Comparison of ENCODE assay signal across 10 cellular contexts in the genomic region with DNA sequence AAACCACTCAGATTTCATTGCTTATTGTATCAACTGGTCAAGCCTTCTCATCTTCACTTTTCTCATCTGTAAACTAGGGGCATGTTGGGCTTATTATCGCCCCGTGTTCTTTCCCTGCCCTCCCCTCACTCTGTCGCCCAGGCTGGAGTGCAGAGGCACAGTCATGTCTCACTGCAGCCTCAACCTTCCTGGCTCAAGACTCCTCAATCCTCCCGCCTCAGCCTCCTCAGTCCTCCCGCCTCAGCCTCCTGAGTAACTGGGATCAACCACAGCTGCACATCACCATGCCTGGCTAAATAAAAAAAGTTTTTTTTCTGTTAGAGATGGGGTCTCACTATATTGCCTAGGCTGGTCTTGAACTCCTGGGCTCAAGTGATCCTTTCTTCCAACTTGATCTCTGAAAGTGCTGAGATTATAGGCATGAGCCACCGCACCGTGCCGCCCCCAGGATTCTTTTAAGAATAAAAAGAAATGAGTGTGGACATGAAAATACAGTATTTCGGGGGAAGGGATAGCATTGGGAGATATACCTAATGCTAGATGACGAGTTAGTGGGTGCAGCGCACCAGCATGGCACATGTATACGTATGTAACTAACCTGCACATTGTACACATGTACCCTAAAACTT. TPM values are rescaled to one million over a fixed set of nuclear protein-coding genes. Genes with fewer than 3 reads are reported as not detected.
DNase-seq lines count a peak whose midpoint lies in the region; ATAC-seq, FAIRE-seq and TF ChIP-seq lines count a peak whose summit lies in the region.
"Had no signal": no experiment of that assay in that cellular context is flagged by ENCODE, and none has a peak within 500 bp of the region (broad histone marks: within the 10 kb centered on the region; RNA-seq: fewer than 3 reads in every experiment).

No MANE protein-coding gene starts in this region.

- no peak for TF ChIP-seq CTCF in D721Med (IDR thresholded peaks at IDR 0.05; ENCODE audit: insufficient read depth, missing control alignments)

- DNase-seq in T-helper 2 cell treated with Interferon-gamma antibody and Interleukin-4, amounts not matched to agents 5 μg/mL and 100 μg/mL, for 36 hours (ENCODE audit: low spot score) = no peak
- DNase-seq in T-helper 2 cell = no peak
- no peak for DNase-seq in activated CD8-positive, alpha-beta T cell treated with anti-CD3 and anti-CD28 coated beads, Interleukin-2, amount 10 ng/mL, durations not matched to agents 7 days and 5 days
- DNase-seq in stimulated activated naive B cell treated with anti-CD40 and anti-IgM and Interleukin-4, amounts not matched to agents 10 μg/mL and 1 μg/mL and 100 μg/mL, for 72 hours = no peak
- no peak for DNase-seq in Kasumi-1 (lab: John Stamatoyannopoulos, UW)
- no peak for DNase-seq in nucleus accumbens (lab: John Stamatoyannopoulos, UW)
- DNase-seq in D721Med (ENCODE audit: insufficient read length, low spot score) = no peak
- DNase-seq: NCI-H1436 treated with DMSO at 0.1 percent for 48 hours had no signal

- no peaks in the 10 kb centered on the region for H3K27me3 Mint-ChIP-seq in T-helper 2 cell treated with Interferon-gamma antibody and Interleukin-4, amounts not matched to agents 5 μg/mL and 100 μg/mL, for 36 hours (ENCODE audit: low read depth)
- H3K27me3 Mint-ChIP-seq in activated CD8-positive, alpha-beta T cell treated with anti-CD3 and anti-CD28 coated beads, Interleukin-2, amount 10 ng/mL, durations not matched to agents 7 days and 5 days (ENCODE audit: low read depth) = no peaks in the 10 kb centered on the region
- H3K27me3 Mint-ChIP-seq in stimulated activated naive B cell treated with anti-CD40 and anti-IgM and Interleukin-4, amounts not matched to agents 10 μg/mL and 1 μg/mL and 100 μg/mL, for 72 hours = no peaks in the 10 kb centered on the region

- no peak for FAIRE-seq in D721Med (lab: Jason Lieb, UNC)
- FAIRE-seq: A204.1 had no signal

- CTCF ChIA-PET in activated CD8-positive, alpha-beta T cell treated with anti-CD3 and anti-CD28 coated beads, Interleukin-2, amount 10 ng/mL, durations not matched to agents 7 days and 5 days (lab: Charles Lee) = interaction anchor here (3.0 kb wide), 1 partner anchor 28 kb away, joined by 9 read pairs; no protein-coding TSS in a partner anchor

- peaks cover 38% of the 10 kb centered on the region for H3K4me1 Mint-ChIP-seq in T-helper 2 cell treated with Interferon-gamma antibody and Interleukin-4, amounts not matched to agents 5 μg/mL and 100 μg/mL, for 36 hours (ENCODE audit: low read depth)
- H3K4me1 Mint-ChIP-seq in activated CD8-positive, alpha-beta T cell treated with anti-CD3 and anti-CD28 coated beads, Interleukin-2, amount 10 ng/mL, durations not matched to agents 7 days and 5 days (ENCODE audit: low read depth) = peaks cover 45% of the 10 kb centered on the region
- H3K4me1 Mint-ChIP-seq in stimulated activated naive B cell treated with anti-CD40 and anti-IgM and Interleukin-4, amounts not matched to agents 10 μg/mL and 1 μg/mL and 100 μg/mL, for 72 hours = peaks cover 32 to 63% of the 10 kb centered on the region in 2 donors

- H3K27ac Mint-ChIP-seq in T-helper 2 cell treated with Interferon-gamma antibody and Interleukin-4, amounts not matched to agents 5 μg/mL and 100 μg/mL, for 36 hours = peak overlapping the region; percentile 88
- H3K27ac Mint-ChIP-seq in activated CD8-positive, alpha-beta T cell treated with anti-CD3 and anti-CD28 coated beads, Interleukin-2, amount 10 ng/mL, durations not matched to agents 7 days and 5 days = peak overlapping the region; percentile 90
- H3K27ac Mint-ChIP-seq in stimulated activated naive B cell treated with anti-CD40 and anti-IgM and Interleukin-4, amounts not matched to agents 10 μg/mL and 1 μg/mL and 100 μg/mL, for 72 hours = peak overlapping the region; percentile 51

- no peaks in the 10 kb centered on the region for H3K9me3 Mint-ChIP-seq in T-helper 2 cell treated with Interferon-gamma antibody and Interleukin-4, amounts not matched to agents 5 μg/mL and 100 μg/mL, for 36 hours
- H3K9me3 Mint-ChIP-seq in activated CD8-positive, alpha-beta T cell treated with anti-CD3 and anti-CD28 coated beads, Interleukin-2, amount 10 ng/mL, durations not matched to agents 7 days and 5 days (ENCODE audit: insufficient read depth) = no peaks in the 10 kb centered on the region
- no peaks in the 10 kb centered on the region for H3K9me3 Mint-ChIP-seq in stimulated activated naive B cell treated with anti-CD40 and anti-IgM and Interleukin-4, amounts not matched to agents 10 μg/mL and 1 μg/mL and 100 μg/mL, for 72 hours

- peaks cover 56% of the 10 kb centered on the region for H3K36me3 Mint-ChIP-seq in T-helper 2 cell treated with Interferon-gamma antibody and Interleukin-4, amounts not matched to agents 5 μg/mL and 100 μg/mL, for 36 hours (ENCODE audit: low read depth)
- H3K36me3 Mint-ChIP-seq in activated CD8-positive, alpha-beta T cell treated with anti-CD3 and anti-CD28 coated beads, Interleukin-2, amount 10 ng/mL, durations not matched to agents 7 days and 5 days (ENCODE audit: low read depth) = peaks cover 54% of the 10 kb centered on the region
- peaks cover 35 to 46% of the 10 kb centered on the region in 2 donors for H3K36me3 Mint-ChIP-seq in stimulated activated naive B cell treated with anti-CD40 and anti-IgM and Interleukin-4, amounts not matched to agents 10 μg/mL and 1 μg/mL and 100 μg/mL, for 72 hours

- POLR2A ChIA-PET in activated CD8-positive, alpha-beta T cell treated with anti-CD3 and anti-CD28 coated beads, Interleukin-2, amount 10 ng/mL, durations not matched to agents 7 days and 5 days (lab: Charles Lee) = interaction anchor here (0.7 to 3.2 kb wide), 2 partner anchors 56 to 111 kb away, joined by 8 to 33 read pairs; partner anchors contain the start of gene HNRNPH1

- peak overlapping the region; percentile 89 for H3K4me3 ChIP-seq in iPS-11a (ENCODE audit: low read depth, low read length)

- ATAC-seq in activated CD8-positive, alpha-beta T cell treated with anti-CD3 and anti-CD28 coated beads, Interleukin-2, amount 10 ng/mL, durations not matched to agents 7 days and 5 days = no peak
- ATAC-seq in stimulated activated naive B cell treated with anti-CD40 and anti-IgM and Interleukin-4, amounts not matched to agents 10 μg/mL and 1 μg/mL and 100 μg/mL, for 72 hours (replicated peaks) = no peak

- peak overlapping the region; percentile 97 for H3K4me3 Mint-ChIP-seq in T-helper 2 cell treated with Interferon-gamma antibody and Interleukin-4, amounts not matched to agents 5 μg/mL and 100 μg/mL, for 36 hours
- H3K4me3 Mint-ChIP-seq in activated CD8-positive, alpha-beta T cell treated with anti-CD3 and anti-CD28 coated beads, Interleukin-2, amount 10 ng/mL, durations not matched to agents 7 days and 5 days = peak overlapping the region; percentile 97
- H3K4me3 Mint-ChIP-seq in stimulated activated naive B cell treated with anti-CD40 and anti-IgM and Interleukin-4, amounts not matched to agents 10 μg/mL and 1 μg/mL and 100 μg/mL, for 72 hours = peak overlapping the region; percentile 87 to 92

RNA-seq across cellular contexts. Expression of gene MAML1, which starts 2.0 kb away (rescaled TPM):
- 10 to 100 TPM; 28.9 to 30.0 TPM for total RNA-seq in activated CD8-positive, alpha-beta T cell treated with anti-CD3 and anti-CD28 coated beads, Interleukin-2, amount 10 ng/mL, durations not matched to agents 7 days and 5 days

RNA-seq across cellular contexts. Expression of gene CANX, which starts 35.9 kb away (rescaled TPM):
- total RNA-seq in activated CD8-positive, alpha-beta T cell treated with anti-CD3 and anti-CD28 coated beads, Interleukin-2, amount 10 ng/mL, durations not matched to agents 7 days and 5 days = 100 to 1,000 TPM; 352 to 366 TPM

RNA-seq across cellular contexts. Expression of gene CBY3, which starts 53.8 kb away (rescaled TPM):
- total RNA-seq in activated CD8-positive, alpha-beta T cell treated with anti-CD3 and anti-CD28 coated beads, Interleukin-2, amount 10 ng/mL, durations not matched to agents 7 days and 5 days = under 1 TPM in 1 of 2 experiments, not detected in 1; 0.55 TPM

RNA-seq across cellular contexts. Expression of gene LTC4S, which starts 59.1 kb away (rescaled TPM):
- total RNA-seq in activated CD8-positive, alpha-beta T cell treated with anti-CD3 and anti-CD28 coated beads, Interleukin-2, amount 10 ng/mL, durations not matched to agents 7 days and 5 days = 1 to 10 TPM; 3.7 to 3.8 TPM
